ENCODE assay signal across 8 cellular contexts in the genomic region with DNA sequence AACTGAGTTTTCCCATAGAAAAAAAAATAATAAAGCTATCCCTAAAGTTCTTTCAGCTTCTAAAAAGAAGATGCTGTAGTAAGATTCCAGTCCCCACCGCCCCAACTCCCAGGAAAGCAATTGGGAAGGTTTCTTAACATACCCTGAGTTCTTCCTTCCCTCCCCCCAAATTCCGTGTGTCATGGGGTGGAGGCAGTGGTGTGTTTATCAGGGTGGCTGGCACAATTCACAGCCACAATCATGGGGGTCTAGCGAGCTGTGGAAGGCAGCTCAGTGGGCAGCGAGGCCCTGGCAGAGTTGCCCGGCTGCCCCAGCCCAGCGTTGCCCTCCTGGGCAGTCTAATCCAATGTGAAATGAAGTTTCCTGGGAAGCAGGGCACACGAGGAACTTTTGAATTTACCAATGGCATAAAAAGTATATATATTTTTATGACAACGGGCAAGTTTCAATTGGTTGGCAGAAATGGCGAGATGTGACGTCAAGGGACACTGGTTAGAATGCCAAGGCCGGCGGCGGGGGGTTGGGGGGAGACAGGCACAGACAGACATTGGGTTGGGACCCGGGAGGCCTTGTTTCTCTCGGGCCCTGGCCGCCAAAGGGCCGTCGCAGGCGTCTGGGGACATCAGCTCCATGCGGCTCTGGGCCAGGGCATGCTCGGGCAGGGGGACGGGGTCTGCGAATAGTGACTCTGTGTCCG.
DNase-seq lines count a peak whose midpoint lies in the region; ATAC-seq, FAIRE-seq and TF ChIP-seq lines count a peak whose summit lies in the region.

No MANE protein-coding gene starts in this region.

- H3K9me3 Mint-ChIP-seq in brain = peaks cover 0 to 6% (median 0%) of the 10 kb centered on the region in 5 experiments
- H3K9me3 Mint-ChIP-seq in immature natural killer cell = no peaks in the 10 kb centered on the region

- H3K27me3 Mint-ChIP-seq in brain (peaks cover 56% of the 10 kb centered on the region), immature natural killer cell (ENCODE audit: low read depth in 3 of 3) (peaks cover 0 to 16% (median 6%) of the 10 kb centered on the region in 3 donors)

- H3K27me3 ChIP-seq in RWPE2 (ENCODE audit: insufficient read depth, poor library complexity, severe bottlenecking) = no peaks in the 10 kb centered on the region
- no peaks in the 10 kb centered on the region for H3K27me3 ChIP-seq in small intestine (ENCODE audit: control insufficient read depth in 2 of 2, insufficient read depth in 2 of 2, low read length in 2 of 2)

- no peak for TF ChIP-seq RAD21 in Ishikawa (IDR thresholded peaks at IDR 0.05; ENCODE audit: low read depth)

- no peak for TF ChIP-seq CTCF in RWPE2 (IDR thresholded peaks at IDR 0.05; ENCODE audit: poor library complexity, severe bottlenecking)
- no peak for TF ChIP-seq CTCF in brain (conservative IDR thresholded peaks at IDR 0.05)

- H3K4me1 Mint-ChIP-seq in brain (peaks cover 58% of the 10 kb centered on the region), immature natural killer cell (peaks cover 49 to 76% of the 10 kb centered on the region in 2 donors)

- DNase-seq in DMS 273 treated with DMSO at 0.1 percent for 48 hours (lab: John Stamatoyannopoulos, UW) = peak; percentile 84
- peak; percentile 96 for DNase-seq in RWPE2 (ENCODE audit: low spot score)
- peak; percentile 41 to 59 (median 56) for DNase-seq in immature natural killer cell
- peak; percentile 93 for DNase-seq in small intestine
- DNase-seq in 8988T = no peak

- H3K27ac ChIP-seq in RWPE2 (ENCODE audit: poor library complexity, severe bottlenecking) = peak overlapping the region; percentile 99
- peak overlapping the region; percentile 98 to 100 for H3K27ac ChIP-seq in small intestine (ENCODE audit: low read depth in 1 of 2, low read length in 1 of 2)

- ATAC-seq in RWPE2 (ENCODE audit: low read depth) (peak; percentile 28), GM18519 (IDR thresholded peaks at IDR 0.05; ENCODE audit: low FRiP score, unreplicated experiment) (no peak)

- H3K9me3 ChIP-seq in RWPE2 (ENCODE audit: severe bottlenecking) (no peaks in the 10 kb centered on the region), small intestine (ENCODE audit: control insufficient read depth, low read depth) (no peaks in the 10 kb centered on the region)

- H3K4me3 ChIP-seq in RWPE2 (ENCODE audit: severe bottlenecking) (peak overlapping the region; percentile 64), small intestine (ENCODE audit: low read depth in 1 of 2, low read length in 2 of 2) (peak overlapping the region; percentile 75 to 88)

- H3K4me3 Mint-ChIP-seq in brain = peak overlapping the region; percentile 75 to 92 (median 85)
- peak overlapping the region; percentile 78 to 87 (median 84) for H3K4me3 Mint-ChIP-seq in immature natural killer cell

- H3K36me3 ChIP-seq in RWPE2 (ENCODE audit: low read depth) (peaks cover 26% of the 10 kb centered on the region), small intestine (ENCODE audit: control insufficient read depth in 2 of 2, insufficient read depth in 2 of 2, low read length in 2 of 2) (no peaks in the 10 kb centered on the region)

- FAIRE-seq in small intestine (lab: Jason Lieb, UNC) = no peak

- TF ChIP-seq EP300 in Ishikawa (IDR thresholded peaks at IDR 0.05; ENCODE audit: borderline replicate concordance) = peak; percentile 20; the same call in 1 of the 2 replicates

- no peaks in the 10 kb centered on the region for H3K36me3 Mint-ChIP-seq in brain
- H3K36me3 Mint-ChIP-seq in immature natural killer cell = no peaks in the 10 kb centered on the region

- 2 to 15% (median 14%) methylated on average over 22 to 24 of the region's 24 CpGs for WGBS in small intestine, 3 donors

- H3K4me1 ChIP-seq in RWPE2 (ENCODE audit: insufficient read depth, poor library complexity, severe bottlenecking) (peaks cover 19% of the 10 kb centered on the region), small intestine (ENCODE audit: control insufficient read depth in 2 of 2, insufficient read depth in 1 of 2, low read depth in 1 of 2, low read length in 1 of 2) (peaks cover 0 to 2% of the 10 kb centered on the region in 2 donors)

- H3K27ac Mint-ChIP-seq in brain (peak overlapping the region; percentile 70 to 99 (median 97)), immature natural killer cell (peak overlapping the region; percentile 79 to 97 (median 92))

TF ChIP-seq in Ishikawa, 13 proteins besides CTCF, POLR2A, EP300 and RAD21:
- no peak for TF ChIP-seq ZBTB7A (IDR thresholded peaks at IDR 0.05; ENCODE audit: low read depth)
- no peak for TF ChIP-seq CEBPB (IDR thresholded peaks at IDR 0.05)
- TF ChIP-seq TCF12 (IDR thresholded peaks at IDR 0.05; ENCODE audit: low read depth) = peak; percentile 74
- TF ChIP-seq REST (IDR thresholded peaks at IDR 0.05; ENCODE audit: low read depth) = no peak
- TF ChIP-seq EGR1 (IDR thresholded peaks at IDR 0.05) = no peak
- peak; percentile 6; the same call in 1 of the 2 replicates for TF ChIP-seq TEAD4 (IDR thresholded peaks at IDR 0.05)
- no peak for TF ChIP-seq YY1 (IDR thresholded peaks at IDR 0.05; ENCODE audit: low read depth)
- TF ChIP-seq USF1 (IDR thresholded peaks at IDR 0.05) = no peak; the same call in 1 of the 2 replicates
- peak; percentile 88; the same call in 1 of the 2 replicates for TF ChIP-seq FOXM1 (IDR thresholded peaks at IDR 0.05; ENCODE audit: borderline replicate concordance, low read depth)
- TF ChIP-seq CREB1 (IDR thresholded peaks at IDR 0.05; ENCODE audit: low read depth) = peak; percentile 74; the same call in 1 of the 2 replicates
- TF ChIP-seq, protein P1, sequence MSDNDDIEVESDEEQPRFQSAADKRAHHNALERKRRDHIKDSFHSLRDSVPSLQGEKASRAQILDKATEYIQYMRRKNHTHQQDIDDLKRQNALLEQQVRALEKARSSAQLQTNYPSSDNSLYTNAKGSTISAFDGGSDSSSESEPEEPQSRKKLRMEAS (IDR thresholded peaks at IDR 0.05) = peak; percentile 28; the same call in 1 of the 2 replicates
- peak; percentile 92 for TF ChIP-seq TAF1 (IDR thresholded peaks at IDR 0.05; ENCODE audit: low read depth)
- TF ChIP-seq NFIC (IDR thresholded peaks at IDR 0.05) = peak; percentile 47
